ENCODE assay signal across 8 cellular contexts in the genomic region with DNA sequence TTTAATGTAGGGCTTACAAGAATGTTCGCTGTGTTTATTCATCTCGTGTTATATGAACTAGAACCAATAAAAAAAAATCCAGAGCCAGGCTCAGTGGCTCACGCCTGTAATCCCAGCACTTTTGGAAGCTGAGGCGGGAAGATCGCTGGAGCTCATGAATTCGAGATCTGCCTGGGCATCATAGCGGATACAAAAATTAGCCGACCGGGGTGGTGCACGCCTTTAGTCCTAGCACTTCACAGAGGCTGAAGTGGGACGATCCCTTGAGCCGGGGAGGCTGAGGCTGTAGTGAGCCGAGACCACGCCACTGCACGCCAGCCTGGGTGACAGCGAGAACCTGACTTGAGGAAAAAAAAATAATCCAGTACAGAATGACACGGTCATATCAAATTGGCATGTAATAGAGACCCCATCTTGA. TPM values are rescaled to one million over a fixed set of nuclear protein-coding genes. Genes with fewer than 3 reads are reported as not detected.
DNase-seq lines count a peak whose midpoint lies in the region; ATAC-seq and TF ChIP-seq lines count a peak whose summit lies in the region.

No MANE protein-coding gene starts in this region.

- peak overlapping the region; percentile 98 to 99 (median 98) for H3K4me3 Mint-ChIP-seq in T-cell
- H3K4me3 Mint-ChIP-seq in nephron: peak overlapping the region; percentile 89 to 96 (median 93)

- no peak for TF ChIP-seq CTCF in nephron (IDR thresholded peaks at IDR 0.05; ENCODE audit: unreplicated experiment in 3 of 3)
- TF ChIP-seq CTCF in thyroid gland (IDR thresholded peaks at IDR 0.05): no peak

- H3K27me3 ChIP-seq in endocrine pancreas (ENCODE audit: control insufficient read depth, insufficient read depth, low read length): peaks cover 36% of the 10 kb centered on the region
- H3K27me3 ChIP-seq in thyroid gland: peaks cover 7% of the 10 kb centered on the region

- DNase-seq in T-cell (peak in 11 of 34 experiments; percentile 3 to 29 (median 15)), thyroid gland (no peak), NAMALWA (ENCODE audit: low spot score) (no peak)

- H3K27ac Mint-ChIP-seq in T-cell (peak overlapping the region; percentile 93 to 96), nephron (peak overlapping the region; percentile 90 to 93 (median 92))

- peak overlapping the region; percentile 11 for H3K4me3 ChIP-seq in endocrine pancreas (ENCODE audit: control insufficient read depth, insufficient read depth, low read length)
- H3K4me3 ChIP-seq in thyroid gland (replicated peaks in 1 of 3): peak overlapping the region in 1 of 3 donors; percentile 56

- ATAC-seq in HG03045 (IDR thresholded peaks at IDR 0.05; ENCODE audit: unreplicated experiment): peak; percentile 4
- peak in 2 of 4 experiments; percentile 5 to 7 for ATAC-seq in T-cell (replicated peaks in 1 of 4)
- ATAC-seq in GM18519 (IDR thresholded peaks at IDR 0.05; ENCODE audit: low FRiP score, unreplicated experiment): no peak

- no peak overlapping the region for H3K27ac ChIP-seq in thyroid gland

- H3K36me3 Mint-ChIP-seq in T-cell (no peaks in the 10 kb centered on the region), nephron (ENCODE audit: low read depth) (peaks cover 7% of the 10 kb centered on the region)

- CTCF ChIA-PET in T-cell (lab: Charles Lee): interaction anchor here (0.6 to 8.6 kb wide), 10 partner anchors 24 to 1333 kb away, joined by 3 to 112 read pairs (median 18); a partner anchor contains a TSS

- H3K9me3 Mint-ChIP-seq in T-cell: no peaks in the 10 kb centered on the region
- peaks cover 12% of the 10 kb centered on the region for H3K9me3 Mint-ChIP-seq in nephron

- H3K9ac ChIP-seq in endocrine pancreas (ENCODE audit: control insufficient read depth, insufficient read depth, low read length): no peak overlapping the region

- H3K36me3 ChIP-seq in endocrine pancreas (ENCODE audit: control insufficient read depth, insufficient read depth, low read length) (no peaks in the 10 kb centered on the region), thyroid gland (no peaks in the 10 kb centered on the region)

- H3K27me3 Mint-ChIP-seq in T-cell: no peaks in the 10 kb centered on the region
- H3K27me3 Mint-ChIP-seq in nephron (ENCODE audit: low read depth): peaks cover 5% of the 10 kb centered on the region

- TF ChIP-seq POLR2A in GM10847 (IDR thresholded peaks at IDR 0.05; ENCODE audit: extremely low read depth, insufficient read length): peak; percentile 85
- no peak for TF ChIP-seq POLR2A in thyroid gland (IDR thresholded peaks at IDR 0.05)

- H3K4me1 Mint-ChIP-seq in T-cell (peaks cover 43 to 53% (median 50%) of the 10 kb centered on the region in 3 donors), nephron (peaks cover 36% of the 10 kb centered on the region)

- intact Hi-C loops in thyroid gland (cut with DNase I): no loop called here

- H3K4me1 ChIP-seq in endocrine pancreas (ENCODE audit: control insufficient read depth, insufficient read depth, low read length) (no peaks in the 10 kb centered on the region), thyroid gland (peaks cover 12 to 24% of the 10 kb centered on the region in 2 donors)

- WGBS in thyroid gland, 2 donors: 0 to 1% methylated on average over 17 of the region's 17 CpGs

- POLR2A ChIA-PET in T-cell (lab: Charles Lee): interaction anchor here (0.6 to 11.6 kb wide), 31 partner anchors 8 to 1840 kb away, joined by 3 to 446 read pairs (median 6); a partner anchor contains a TSS

- H3K9me3 ChIP-seq in endocrine pancreas (ENCODE audit: control insufficient read depth, low read length) (no peaks in the 10 kb centered on the region), thyroid gland (no peaks in the 10 kb centered on the region)

RNA-seq across cellular contexts. Expression of gene OR2B2, which starts 46.2 kb away (rescaled TPM):
- total RNA-seq in T-cell (not detected), thyroid gland (not detected)
